Comparison of ENCODE assay signal across 1 cellular context in genomic region chr20:62010551-62011402, GRCh38.
TF ChIP-seq lines count a peak whose summit lies in the region.

No MANE protein-coding gene starts in this region.

TF ChIP-seq in HepG2, 621 proteins besides CTCF, POLR2A, EP300 and RAD21 (continued from another document and continues in another):
- TF ChIP-seq ZNF503 (CRISPR knock-in tag; IDR thresholded peaks at IDR 0.05) (0 out of 2 replicates have a peak, but pooled peaks have one; percentile 27), STAG1 (CRISPR knock-in tag; IDR thresholded peaks at IDR 0.05) (peak; percentile 99), ZNF263 (CRISPR knock-in tag; IDR thresholded peaks at IDR 0.05) (0 out of 2 replicates have a peak, but pooled peaks have one; percentile 28), TP53 (CRISPR knock-in tag; conservative IDR thresholded peaks at IDR 0.05) (0 out of 2 replicates have a peak, but pooled peaks have one; percentile 47), GRHL1 (CRISPR knock-in tag; conservative IDR thresholded peaks at IDR 0.05) (no peak), ZNF670 (CRISPR knock-in tag; IDR thresholded peaks at IDR 0.05; ENCODE audit: borderline replicate concordance) (0 out of 2 replicates have a peak, but pooled peaks have one; percentile 33), RARA (CRISPR knock-in tag; IDR thresholded peaks at IDR 0.05) (0 out of 2 replicates have a peak, but pooled peaks have one; percentile 9), SOX5 (CRISPR knock-in tag; IDR thresholded peaks at IDR 0.05; ENCODE audit: borderline replicate concordance) (peak; percentile 31; the same call in 1 of the 2 replicates), ETV6 (CRISPR knock-in tag; conservative IDR thresholded peaks at IDR 0.05) (no peak), TEAD3 (CRISPR knock-in tag; optimal IDR thresholded peaks at IDR 0.05; ENCODE audit: borderline replicate concordance) (no peak), ZNF768 (CRISPR knock-in tag; IDR thresholded peaks at IDR 0.05) (no peak), FOXA3 (CRISPR knock-in tag; IDR thresholded peaks at IDR 0.05) (0 out of 2 replicates have a peak, but pooled peaks have one; percentile 17), ZBTB33 (CRISPR knock-in tag; IDR thresholded peaks at IDR 0.05) (peak; percentile 99), REST (IDR thresholded peaks at IDR 0.05; ENCODE audit: borderline replicate concordance in 1 of 2, low read depth in 1 of 2, low read length in 2 of 2) (no peak), HMGXB4 (CRISPR knock-in tag; IDR thresholded peaks at IDR 0.05; ENCODE audit: borderline replicate concordance in 1 of 2, low read depth in 1 of 2) (peak in 1 of 2 experiments; percentile 54; a peak in 2 of 4 replicates), HNRNPK (IDR thresholded peaks at IDR 0.05; ENCODE audit: low read depth, low read length, poor library complexity, severe bottlenecking) (no peak), GFI1 (CRISPR knock-in tag; IDR thresholded peaks at IDR 0.05; ENCODE audit: borderline replicate concordance) (peak; percentile 71; the same call in 1 of the 2 replicates), XRCC5 (optimal IDR thresholded peaks at IDR 0.05; ENCODE audit: low read length) (peak; percentile 82), GATA4 (IDR thresholded peaks at IDR 0.05; ENCODE audit: borderline replicate concordance, low read depth) (no peak), SMC3 (IDR thresholded peaks at IDR 0.05; ENCODE audit: low read length) (peak; percentile 94), SOX13 (IDR thresholded peaks at IDR 0.05) (no peak), SOX13 (CRISPR knock-in tag; conservative IDR thresholded peaks at IDR 0.05 in 1 of 2, IDR thresholded peaks at IDR 0.05 in 1 of 2) (0 out of 4 replicates have a peak, but pooled peaks of 1 of the 2 experiments have one; percentile 33), ZNF407 (CRISPR knock-in tag; IDR thresholded peaks at IDR 0.05; ENCODE audit: not compliant biosample characterization) (no peak), RCOR2 (CRISPR knock-in tag; IDR thresholded peaks at IDR 0.05) (no peak), FOXP4 (CRISPR knock-in tag; IDR thresholded peaks at IDR 0.05) (peak; percentile 29; the same call in 1 of the 2 replicates), ZNF335 (CRISPR knock-in tag; IDR thresholded peaks at IDR 0.05) (peak; percentile 39; the same call in 1 of the 2 replicates), PHF20 (CRISPR knock-in tag; IDR thresholded peaks at IDR 0.05) (0 out of 2 replicates have a peak, but pooled peaks have one; percentile 18), THRA (CRISPR knock-in tag; IDR thresholded peaks at IDR 0.05; ENCODE audit: borderline replicate concordance) (peak; percentile 34; the same call in 1 of the 2 replicates), HDAC1 (CRISPR knock-in tag; IDR thresholded peaks at IDR 0.05) (peak; percentile 59; the same call in 1 of the 2 replicates), ELF4 (CRISPR knock-in tag; IDR thresholded peaks at IDR 0.05; ENCODE audit: borderline replicate concordance) (no peak)
